In the genomic region with DNA sequence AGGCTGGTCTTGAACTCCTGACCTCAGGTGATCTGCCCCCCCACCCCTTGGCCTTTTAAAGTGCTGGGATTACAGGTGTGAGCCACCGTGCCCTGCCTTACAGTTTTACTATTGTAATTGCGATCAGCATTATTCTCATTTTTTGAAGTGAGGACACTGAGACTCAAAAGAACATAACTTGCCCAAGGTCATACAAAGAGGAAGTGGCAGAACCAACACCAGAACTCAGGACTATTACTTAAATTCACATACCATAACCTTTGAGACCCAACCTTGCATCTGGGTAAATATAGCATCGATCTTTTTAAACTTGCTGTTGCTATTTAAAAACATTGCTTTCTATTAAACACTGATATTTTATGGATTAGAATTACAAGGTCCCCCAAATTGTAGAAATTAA, we compare ENCODE assay signal across 1 cellular context.
TF ChIP-seq lines count a peak whose summit lies in the region.

No MANE protein-coding gene starts in this region.

TF ChIP-seq in K562, 482 proteins besides CTCF, POLR2A, EP300 and RAD21 (continued from another document):
- no peak for TF ChIP-seq TAF7 (tag; IDR thresholded peaks at IDR 0.05)
- no peak for TF ChIP-seq CHD2 (IDR thresholded peaks at IDR 0.05; ENCODE audit: low read depth, low read length)
- TF ChIP-seq, protein P1, sequence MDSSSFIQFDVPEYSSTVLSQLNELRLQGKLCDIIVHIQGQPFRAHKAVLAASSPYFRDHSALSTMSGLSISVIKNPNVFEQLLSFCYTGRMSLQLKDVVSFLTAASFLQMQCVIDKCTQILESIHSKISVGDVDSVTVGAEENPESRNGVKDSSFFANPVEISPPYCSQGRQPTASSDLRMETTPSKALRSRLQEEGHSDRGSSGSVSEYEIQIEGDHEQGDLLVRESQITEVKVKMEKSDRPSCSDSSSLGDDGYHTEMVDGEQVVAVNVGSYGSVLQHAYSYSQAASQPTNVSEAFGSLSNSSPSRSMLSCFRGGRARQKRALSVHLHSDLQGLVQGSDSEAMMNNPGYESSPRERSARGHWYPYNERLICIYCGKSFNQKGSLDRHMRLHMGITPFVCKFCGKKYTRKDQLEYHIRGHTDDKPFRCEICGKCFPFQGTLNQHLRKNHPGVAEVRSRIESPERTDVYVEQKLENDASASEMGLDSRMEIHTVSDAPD (CRISPR knock-in tag; IDR thresholded peaks at IDR 0.05) = no peak
- TF ChIP-seq SPI1 (IDR thresholded peaks at IDR 0.05; ENCODE audit: borderline replicate concordance, low read depth, low read length) = peak; percentile 69; the same call in 1 of the 2 replicates
- no peak for TF ChIP-seq ZBTB7A (IDR thresholded peaks at IDR 0.05; ENCODE audit: borderline replicate concordance, control insufficient read depth, low read depth, low read length)
- no peak for TF ChIP-seq FOXK2 (conservative IDR thresholded peaks at IDR 0.05 in 1 of 2, IDR thresholded peaks at IDR 0.05 in 1 of 2; ENCODE audit: low read depth in 2 of 2)
TF ChIP-seq in K562: peak in this region for 1.
